In the genomic region with DNA sequence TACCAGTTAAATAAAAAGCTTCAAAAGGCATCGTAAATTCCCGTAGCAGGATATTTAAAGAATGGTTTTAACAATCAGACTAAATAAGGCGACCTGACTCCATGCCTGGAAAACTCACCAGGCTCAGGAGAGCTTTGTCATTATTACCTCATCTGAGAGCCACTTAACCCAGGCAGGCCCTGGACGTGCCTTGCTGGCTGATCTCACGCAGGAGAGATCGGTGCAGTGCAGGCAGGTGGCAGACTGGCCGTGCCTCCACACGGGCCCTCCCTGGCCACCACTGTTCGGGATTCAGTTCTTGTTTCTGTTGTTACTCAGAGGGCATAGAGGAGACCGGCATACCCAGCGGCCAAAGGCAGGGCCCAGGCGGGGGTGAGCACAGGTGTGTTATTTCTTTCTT, we compare ENCODE assay signal across 1 cellular context.
TF ChIP-seq lines count a peak whose summit lies in the region.

No MANE protein-coding gene starts in this region.

TF ChIP-seq in GM23338, 12 proteins besides CTCF, POLR2A, EP300 and RAD21 (continued from another document):
- TF ChIP-seq ZNF462 (CRISPR knock-in tag; IDR thresholded peaks at IDR 0.05) (no peak), ZNF114 (CRISPR knock-in tag; IDR thresholded peaks at IDR 0.05) (no peak), NANOG (IDR thresholded peaks at IDR 0.05; ENCODE audit: borderline replicate concordance) (no peak), STAT1 (IDR thresholded peaks at IDR 0.05; ENCODE audit: unreplicated experiment) (no peak), ZNF331 (CRISPR knock-in tag; IDR thresholded peaks at IDR 0.05; ENCODE audit: low read depth) (no peak), POLR2AphosphoS5 (IDR thresholded peaks at IDR 0.05; ENCODE audit: low read depth) (no peak), CREB1 (CRISPR knock-in tag; IDR thresholded peaks at IDR 0.05; ENCODE audit: low read depth) (no peak)
- TF ChIP-seq, protein P1, sequence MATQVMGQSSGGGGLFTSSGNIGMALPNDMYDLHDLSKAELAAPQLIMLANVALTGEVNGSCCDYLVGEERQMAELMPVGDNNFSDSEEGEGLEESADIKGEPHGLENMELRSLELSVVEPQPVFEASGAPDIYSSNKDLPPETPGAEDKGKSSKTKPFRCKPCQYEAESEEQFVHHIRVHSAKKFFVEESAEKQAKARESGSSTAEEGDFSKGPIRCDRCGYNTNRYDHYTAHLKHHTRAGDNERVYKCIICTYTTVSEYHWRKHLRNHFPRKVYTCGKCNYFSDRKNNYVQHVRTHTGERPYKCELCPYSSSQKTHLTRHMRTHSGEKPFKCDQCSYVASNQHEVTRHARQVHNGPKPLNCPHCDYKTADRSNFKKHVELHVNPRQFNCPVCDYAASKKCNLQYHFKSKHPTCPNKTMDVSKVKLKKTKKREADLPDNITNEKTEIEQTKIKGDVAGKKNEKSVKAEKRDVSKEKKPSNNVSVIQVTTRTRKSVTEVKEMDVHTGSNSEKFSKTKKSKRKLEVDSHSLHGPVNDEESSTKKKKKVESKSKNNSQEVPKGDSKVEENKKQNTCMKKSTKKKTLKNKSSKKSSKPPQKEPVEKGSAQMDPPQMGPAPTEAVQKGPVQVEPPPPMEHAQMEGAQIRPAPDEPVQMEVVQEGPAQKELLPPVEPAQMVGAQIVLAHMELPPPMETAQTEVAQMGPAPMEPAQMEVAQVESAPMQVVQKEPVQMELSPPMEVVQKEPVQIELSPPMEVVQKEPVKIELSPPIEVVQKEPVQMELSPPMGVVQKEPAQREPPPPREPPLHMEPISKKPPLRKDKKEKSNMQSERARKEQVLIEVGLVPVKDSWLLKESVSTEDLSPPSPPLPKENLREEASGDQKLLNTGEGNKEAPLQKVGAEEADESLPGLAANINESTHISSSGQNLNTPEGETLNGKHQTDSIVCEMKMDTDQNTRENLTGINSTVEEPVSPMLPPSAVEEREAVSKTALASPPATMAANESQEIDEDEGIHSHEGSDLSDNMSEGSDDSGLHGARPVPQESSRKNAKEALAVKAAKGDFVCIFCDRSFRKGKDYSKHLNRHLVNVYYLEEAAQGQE (IDR thresholded peaks at IDR 0.05; ENCODE audit: unreplicated experiment): no peak
TF ChIP-seq in GM23338: peak in this region for 0.
